ENCODE assay signal across 9 cellular contexts in the genomic region with DNA sequence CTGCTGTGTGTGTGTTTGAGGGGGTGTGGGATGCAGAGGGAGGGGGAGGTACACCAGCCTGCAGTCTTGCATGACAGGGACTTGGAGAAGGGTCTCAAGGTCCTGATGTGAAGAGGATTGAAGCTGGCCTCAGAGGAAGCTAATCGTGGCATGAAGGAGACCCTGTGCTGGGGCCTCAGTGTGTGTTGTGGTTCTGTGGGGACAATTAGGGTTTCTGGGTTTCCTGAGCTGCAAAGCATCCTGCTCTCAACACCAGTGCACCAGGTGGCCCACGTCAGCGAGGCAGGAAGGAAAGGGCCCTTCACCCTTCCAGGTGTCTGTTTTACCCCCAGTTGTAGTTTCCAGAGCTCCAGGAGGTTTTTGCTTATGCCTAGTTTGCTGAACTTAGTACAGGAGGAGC.
DNase-seq lines count a peak whose midpoint lies in the region.
"Had no signal": no experiment of that assay in that cellular context is flagged by ENCODE, and none has a peak within 500 bp of the region (broad histone marks: within the 10 kb centered on the region; RNA-seq: fewer than 3 reads in every experiment).

No MANE protein-coding gene starts in this region.

- peak; percentile 15 for DNase-seq in stimulated activated CD4-positive, alpha-beta T cell treated with anti-CD3 and anti-CD28 coated beads, Interleukin-12 subunit alpha, Interleukin-12 subunit beta, amount 100 ng/mL, for 4 hours
- DNase-seq in stimulated activated CD4-positive, alpha-beta T cell treated with anti-CD3 and anti-CD28 coated beads, Interleukin-2, amount 100 ng/mL, for 48 hours, result no peak
- peak in 4 of 5 experiments; percentile 34 to 95 (median 82) for DNase-seq in T-helper 2 cell
- peak; percentile 91 for DNase-seq in central memory CD4-positive, alpha-beta T cell
- DNase-seq in hepatic stellate cell (ENCODE audit: low spot score), result no peak
- DNase-seq in NCI-H2107 treated with DMSO at 0.1 percent for 48 hours (lab: John Stamatoyannopoulos, UW; ENCODE audit: unreplicated experiment), result no peak
- no peak for DNase-seq in NOMO-1 treated with dmso at 0.1 percent for 144 hours (lab: John Stamatoyannopoulos, UW; ENCODE audit: unreplicated experiment)
- no peak for DNase-seq in OCI-M2 (lab: John Stamatoyannopoulos, UW; ENCODE audit: unreplicated experiment)
- DNase-seq: right cardiac atrium had no signal

Comparison
In these comparisons a context has a peak if more than half of its experiments do, and no peak if none do; other contexts are left out.
1. DNase-seq: peak in stimulated activated CD4-positive, alpha-beta T cell treated with anti-CD3 and anti-CD28 coated beads, Interleukin-12 subunit alpha, Interleukin-12 subunit beta, amount 100 ng/mL, for 4 hours (single experiment), T-helper 2 cell (4 of 5) and central memory CD4-positive, alpha-beta T cell (single experiment); none in stimulated activated CD4-positive, alpha-beta T cell treated with anti-CD3 and anti-CD28 coated beads, Interleukin-2, amount 100 ng/mL, for 48 hours (0 of 2), hepatic stellate cell (single experiment), NCI-H2107 treated with DMSO at 0.1 percent for 48 hours (single experiment), NOMO-1 treated with dmso at 0.1 percent for 144 hours (single experiment) and OCI-M2 (single experiment).